Comparison of ENCODE assay signal across 1 cellular context in genomic region chr10:110483633-110484032, GRCh38.
TF ChIP-seq lines count a peak whose summit lies in the region.

No MANE protein-coding gene starts in this region.

TF ChIP-seq in IMR-90, 13 proteins besides CTCF, POLR2A, EP300 and RAD21 (continued from another document):
- TF ChIP-seq MAZ (IDR thresholded peaks at IDR 0.05; ENCODE audit: borderline replicate concordance, low read depth, low read length): no peak
- no peak for TF ChIP-seq CHD1 (IDR thresholded peaks at IDR 0.05; ENCODE audit: low read depth, low read length)
- no peak for TF ChIP-seq BHLHE40 (IDR thresholded peaks at IDR 0.05; ENCODE audit: low read depth, low read length)
- no peak for TF ChIP-seq MXI1 (IDR thresholded peaks at IDR 0.05; ENCODE audit: borderline replicate concordance, low read depth, low read length)
- TF ChIP-seq ELK1 (IDR thresholded peaks at IDR 0.05; ENCODE audit: borderline replicate concordance, low read depth, low read length): no peak
- TF ChIP-seq RCOR1 (IDR thresholded peaks at IDR 0.05; ENCODE audit: insufficient replicate concordance, low read length): no peak
- TF ChIP-seq FOS (IDR thresholded peaks at IDR 0.05; ENCODE audit: low read depth, low read length): no peak
- TF ChIP-seq SMC3 (IDR thresholded peaks at IDR 0.05; ENCODE audit: low read depth, low read length): no peak
- TF ChIP-seq RFX5 (IDR thresholded peaks at IDR 0.05; ENCODE audit: low read depth, low read length): no peak
- TF ChIP-seq USF2 (IDR thresholded peaks at IDR 0.05; ENCODE audit: low read depth, low read length): no peak
- TF ChIP-seq CEBPB (IDR thresholded peaks at IDR 0.05; ENCODE audit: low read depth, low read length): no peak
- TF ChIP-seq NFE2L2 (IDR thresholded peaks at IDR 0.05; ENCODE audit: low read depth, low read length): no peak
TF ChIP-seq in IMR-90: peak in this region for 0.
